ENCODE assay signal across 8 cellular contexts in genomic region chr21:33491373-33492102, GRCh38. TPM values are rescaled to one million over a fixed set of nuclear protein-coding genes. Genes with fewer than 3 reads are reported as not detected.
DNase-seq lines count a peak whose midpoint lies in the region; ATAC-seq, FAIRE-seq and TF ChIP-seq lines count a peak whose summit lies in the region.

A gene with protein sequence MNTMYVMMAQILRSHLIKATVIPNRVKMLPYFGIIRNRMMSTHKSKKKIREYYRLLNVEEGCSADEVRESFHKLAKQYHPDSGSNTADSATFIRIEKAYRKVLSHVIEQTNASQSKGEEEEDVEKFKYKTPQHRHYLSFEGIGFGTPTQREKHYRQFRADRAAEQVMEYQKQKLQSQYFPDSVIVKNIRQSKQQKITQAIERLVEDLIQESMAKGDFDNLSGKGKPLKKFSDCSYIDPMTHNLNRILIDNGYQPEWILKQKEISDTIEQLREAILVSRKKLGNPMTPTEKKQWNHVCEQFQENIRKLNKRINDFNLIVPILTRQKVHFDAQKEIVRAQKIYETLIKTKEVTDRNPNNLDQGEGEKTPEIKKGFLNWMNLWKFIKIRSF (minus strand): TSS chr21:33491716. CDS start chr21:33489393, 2,323 bp downstream.

- intact Hi-C loops in left cardiac atrium (cut with DNase I), result no loop called here

- TF ChIP-seq CTCF in progenitor cell of endocrine pancreas (IDR thresholded peaks at IDR 0.05; ENCODE audit: unreplicated experiment), result no peak

- DNase-seq in GM12892 (ENCODE audit: insufficient read length), result peak; percentile 94
- peak; percentile 86 for DNase-seq in NCI-H1417 treated with DMSO at 0.1 percent for 48 hours (lab: John Stamatoyannopoulos, UW)
- peak; percentile 89 for DNase-seq in T follicular helper cell (ENCODE audit: low read depth)
- DNase-seq in amniotic stem cell (lab: John Stamatoyannopoulos, UW), result peak; percentile 81
- peak; percentile 96 for DNase-seq in left cardiac atrium
- DNase-seq in progenitor cell of endocrine pancreas (ENCODE audit: low spot score, unreplicated experiment), result peak; percentile 91
- DNase-seq in ureter (ENCODE audit: low spot score), result peak; percentile 93

- peaks cover 4% of the 10 kb centered on the region for H3K36me3 Mint-ChIP-seq in progenitor cell of endocrine pancreas (ENCODE audit: insufficient read depth)

- peak; percentile 99 for FAIRE-seq in GM12892 (lab: Jason Lieb, UNC)

- ATAC-seq in HG02798 (IDR thresholded peaks at IDR 0.05; ENCODE audit: poor library complexity, unreplicated experiment), result peak; percentile 98
- ATAC-seq in left cardiac atrium, result peak; percentile 99

- peaks cover 6% of the 10 kb centered on the region for H3K4me1 Mint-ChIP-seq in progenitor cell of endocrine pancreas (ENCODE audit: low read depth)

- peaks cover 4% of the 10 kb centered on the region for H3K27me3 Mint-ChIP-seq in progenitor cell of endocrine pancreas

- H3K27ac Mint-ChIP-seq in progenitor cell of endocrine pancreas, result peak within 1 kb of the TSS; percentile 90

- peak; percentile 36; the same call in 1 of the 2 replicates for TF ChIP-seq POLR2A in GM12892 (IDR thresholded peaks at IDR 0.05; ENCODE audit: low read depth, low read length)

- H3K4me3 Mint-ChIP-seq in progenitor cell of endocrine pancreas (ENCODE audit: low read depth), result peak within 1 kb of the TSS; percentile 91

- H3K9me3 Mint-ChIP-seq in progenitor cell of endocrine pancreas (ENCODE audit: low read depth), result no peaks in the 10 kb centered on the region

RNA-seq across cellular contexts. Expression of the gene that starts here (rescaled TPM):
- polyA plus RNA-seq in GM12892 (2012; ENCODE audit: missing spikeins), result 1.00 TPM
- total RNA-seq in left cardiac atrium, result 1 to 10 TPM; 5.4 to 5.5 TPM
- total RNA-seq in progenitor cell of endocrine pancreas, result 4.9 and 5.5 TPM in 2 replicates
- total RNA-seq in ureter, result 1.2 TPM

Comparison
In these comparisons a context has a peak if more than half of its experiments do, and no peak if none do; other contexts are left out.
1. Peak in every context shown above with its lines: DNase-seq and ATAC-seq.